1 cellular context compared by ENCODE assay signal in genomic region chr19:18278521-18279265, GRCh38.
A peak's percentile ranks its signal among the peaks of the same experiment; 100 is the strongest.
TF ChIP-seq lines count a peak whose summit lies in the region.

No MANE protein-coding gene starts in this region.

TF ChIP-seq in HepG2, 621 proteins besides CTCF, POLR2A, EP300 and RAD21 (continued from another document and continues in another):
- no peak for TF ChIP-seq AKNA (CRISPR knock-in tag; IDR thresholded peaks at IDR 0.05; ENCODE audit: borderline replicate concordance)
- no peak for TF ChIP-seq ZNF569 (CRISPR knock-in tag; IDR thresholded peaks at IDR 0.05; ENCODE audit: borderline replicate concordance)
- TF ChIP-seq SAP130 (CRISPR knock-in tag; IDR thresholded peaks at IDR 0.05; ENCODE audit: low read depth): no peak
- TF ChIP-seq, protein P1, sequence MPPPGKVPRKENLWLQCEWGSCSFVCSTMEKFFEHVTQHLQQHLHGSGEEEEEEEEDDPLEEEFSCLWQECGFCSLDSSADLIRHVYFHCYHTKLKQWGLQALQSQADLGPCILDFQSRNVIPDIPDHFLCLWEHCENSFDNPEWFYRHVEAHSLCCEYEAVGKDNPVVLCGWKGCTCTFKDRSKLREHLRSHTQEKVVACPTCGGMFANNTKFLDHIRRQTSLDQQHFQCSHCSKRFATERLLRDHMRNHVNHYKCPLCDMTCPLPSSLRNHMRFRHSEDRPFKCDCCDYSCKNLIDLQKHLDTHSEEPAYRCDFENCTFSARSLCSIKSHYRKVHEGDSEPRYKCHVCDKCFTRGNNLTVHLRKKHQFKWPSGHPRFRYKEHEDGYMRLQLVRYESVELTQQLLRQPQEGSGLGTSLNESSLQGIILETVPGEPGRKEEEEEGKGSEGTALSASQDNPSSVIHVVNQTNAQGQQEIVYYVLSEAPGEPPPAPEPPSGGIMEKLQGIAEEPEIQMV (CRISPR knock-in tag; IDR thresholded peaks at IDR 0.05; ENCODE audit: low read depth): no peak
- peak; percentile 95 for TF ChIP-seq ZNF629 (CRISPR knock-in tag; conservative IDR thresholded peaks at IDR 0.05)
- TF ChIP-seq MED1 (CRISPR knock-in tag; IDR thresholded peaks at IDR 0.05): no peak
- TF ChIP-seq MAF1 (CRISPR knock-in tag; IDR thresholded peaks at IDR 0.05; ENCODE audit: borderline replicate concordance): no peak
- TF ChIP-seq IRF1 (CRISPR knock-in tag; IDR thresholded peaks at IDR 0.05; ENCODE audit: low read depth): no peak
- no peak for TF ChIP-seq RARG (CRISPR knock-in tag; IDR thresholded peaks at IDR 0.05; ENCODE audit: low read depth)
- TF ChIP-seq HOMEZ (CRISPR knock-in tag; IDR thresholded peaks at IDR 0.05; ENCODE audit: low read depth): no peak
- TF ChIP-seq NFE2L2 (IDR thresholded peaks at IDR 0.05; ENCODE audit: low read length): no peak
- TF ChIP-seq MNT (IDR thresholded peaks at IDR 0.05): no peak
- no peak for TF ChIP-seq ZNF547 (CRISPR knock-in tag; IDR thresholded peaks at IDR 0.05)
- 0 out of 2 replicates have a peak, but pooled peaks have one; percentile 39 for TF ChIP-seq EED (CRISPR knock-in tag; IDR thresholded peaks at IDR 0.05)
- peak; percentile 27; the same call in 1 of the 2 replicates for TF ChIP-seq STAG1 (CRISPR knock-in tag; IDR thresholded peaks at IDR 0.05)
- 0 out of 2 replicates have a peak, but pooled peaks have one; percentile 40 for TF ChIP-seq TARDBP (CRISPR knock-in tag; IDR thresholded peaks at IDR 0.05)
- no peak for TF ChIP-seq CEBPG (CRISPR knock-in tag; IDR thresholded peaks at IDR 0.05)
- TF ChIP-seq, protein P2, sequence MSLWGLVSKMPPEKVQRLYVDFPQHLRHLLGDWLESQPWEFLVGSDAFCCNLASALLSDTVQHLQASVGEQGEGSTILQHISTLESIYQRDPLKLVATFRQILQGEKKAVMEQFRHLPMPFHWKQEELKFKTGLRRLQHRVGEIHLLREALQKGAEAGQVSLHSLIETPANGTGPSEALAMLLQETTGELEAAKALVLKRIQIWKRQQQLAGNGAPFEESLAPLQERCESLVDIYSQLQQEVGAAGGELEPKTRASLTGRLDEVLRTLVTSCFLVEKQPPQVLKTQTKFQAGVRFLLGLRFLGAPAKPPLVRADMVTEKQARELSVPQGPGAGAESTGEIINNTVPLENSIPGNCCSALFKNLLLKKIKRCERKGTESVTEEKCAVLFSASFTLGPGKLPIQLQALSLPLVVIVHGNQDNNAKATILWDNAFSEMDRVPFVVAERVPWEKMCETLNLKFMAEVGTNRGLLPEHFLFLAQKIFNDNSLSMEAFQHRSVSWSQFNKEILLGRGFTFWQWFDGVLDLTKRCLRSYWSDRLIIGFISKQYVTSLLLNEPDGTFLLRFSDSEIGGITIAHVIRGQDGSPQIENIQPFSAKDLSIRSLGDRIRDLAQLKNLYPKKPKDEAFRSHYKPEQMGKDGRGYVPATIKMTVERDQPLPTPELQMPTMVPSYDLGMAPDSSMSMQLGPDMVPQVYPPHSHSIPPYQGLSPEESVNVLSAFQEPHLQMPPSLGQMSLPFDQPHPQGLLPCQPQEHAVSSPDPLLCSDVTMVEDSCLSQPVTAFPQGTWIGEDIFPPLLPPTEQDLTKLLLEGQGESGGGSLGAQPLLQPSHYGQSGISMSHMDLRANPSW (CRISPR knock-in tag; IDR thresholded peaks at IDR 0.05; ENCODE audit: borderline replicate concordance): 0 out of 2 replicates have a peak, but pooled peaks have one; percentile 0
- TF ChIP-seq ZMYM3 (CRISPR knock-in tag; IDR thresholded peaks at IDR 0.05): peak; percentile 87
- no peak for TF ChIP-seq ZNF251 (CRISPR knock-in tag; IDR thresholded peaks at IDR 0.05)
- TF ChIP-seq ATF7 (IDR thresholded peaks at IDR 0.05): no peak
- TF ChIP-seq ATF7 (CRISPR knock-in tag; IDR thresholded peaks at IDR 0.05): no peak
- peak; percentile 37; the same call in 1 of the 2 replicates for TF ChIP-seq ZNF510 (CRISPR knock-in tag; IDR thresholded peaks at IDR 0.05; ENCODE audit: low read depth)
- TF ChIP-seq ZNF556 (CRISPR knock-in tag; IDR thresholded peaks at IDR 0.05; ENCODE audit: borderline replicate concordance): 0 out of 2 replicates have a peak, but pooled peaks have one; percentile 5
- peak; percentile 16; the same call in 1 of the 2 replicates for TF ChIP-seq SPEN (CRISPR knock-in tag; IDR thresholded peaks at IDR 0.05; ENCODE audit: low read depth)
- no peak for TF ChIP-seq ZSCAN30 (CRISPR knock-in tag; IDR thresholded peaks at IDR 0.05)
- no peak for TF ChIP-seq FOXK2 (IDR thresholded peaks at IDR 0.05)
- 0 out of 2 replicates have a peak, but pooled peaks have one; percentile 10 for TF ChIP-seq AKAP8 (CRISPR knock-in tag; IDR thresholded peaks at IDR 0.05)
- 0 out of 2 replicates have a peak, but pooled peaks have one; percentile 8 for TF ChIP-seq ZMYM4 (CRISPR knock-in tag; IDR thresholded peaks at IDR 0.05)
- no peak for TF ChIP-seq KLF11 (CRISPR knock-in tag; IDR thresholded peaks at IDR 0.05)
- TF ChIP-seq KDM4B (CRISPR knock-in tag; IDR thresholded peaks at IDR 0.05): no peak
- no peak for TF ChIP-seq NFKBIZ (CRISPR knock-in tag; IDR thresholded peaks at IDR 0.05)
- TF ChIP-seq HDAC1 (CRISPR knock-in tag; IDR thresholded peaks at IDR 0.05): peak; percentile 48; the same call in 1 of the 2 replicates
- TF ChIP-seq ZNF350 (CRISPR knock-in tag; IDR thresholded peaks at IDR 0.05; ENCODE audit: borderline replicate concordance, low read depth): peak; percentile 13; the same call in 1 of the 2 replicates
- no peak for TF ChIP-seq ZNF143 (CRISPR knock-in tag; IDR thresholded peaks at IDR 0.05)
- TF ChIP-seq ZFP36 (IDR thresholded peaks at IDR 0.05; ENCODE audit: borderline replicate concordance, low read depth, low read length, partially characterized antibody): peak; percentile 67
- no peak for TF ChIP-seq POGK (CRISPR knock-in tag; conservative IDR thresholded peaks at IDR 0.05)
- TF ChIP-seq ONECUT2 (CRISPR knock-in tag; IDR thresholded peaks at IDR 0.05): no peak
- no peak for TF ChIP-seq ATRX (CRISPR knock-in tag; IDR thresholded peaks at IDR 0.05; ENCODE audit: borderline replicate concordance)
- 0 out of 2 replicates have a peak, but pooled peaks have one; percentile 10 for TF ChIP-seq ETV5 (CRISPR knock-in tag; IDR thresholded peaks at IDR 0.05; ENCODE audit: borderline replicate concordance)
- 0 out of 2 replicates have a peak, but pooled peaks have one; percentile 10 for TF ChIP-seq SAFB2 (CRISPR knock-in tag; IDR thresholded peaks at IDR 0.05; ENCODE audit: borderline replicate concordance, low read depth)
- TF ChIP-seq MAX (IDR thresholded peaks at IDR 0.05): no peak
- TF ChIP-seq FOXP4 (CRISPR knock-in tag; IDR thresholded peaks at IDR 0.05): no peak
- peak; percentile 32; the same call in 1 of the 2 replicates for TF ChIP-seq TBX2 (CRISPR knock-in tag; IDR thresholded peaks at IDR 0.05; ENCODE audit: borderline replicate concordance)
- no peak for TF ChIP-seq ZMAT3 (CRISPR knock-in tag; conservative IDR thresholded peaks at IDR 0.05)
- no peak for TF ChIP-seq MAFK (conservative IDR thresholded peaks at IDR 0.05 in 1 of 2, IDR thresholded peaks at IDR 0.05 in 1 of 2; ENCODE audit: low read length in 2 of 2)
- no peak for TF ChIP-seq EHMT2 (IDR thresholded peaks at IDR 0.05; ENCODE audit: borderline replicate concordance, low read depth, low read length)
- no peak for TF ChIP-seq HNRNPK (IDR thresholded peaks at IDR 0.05; ENCODE audit: low read depth, low read length, poor library complexity, severe bottlenecking)
- no peak for TF ChIP-seq NR2C2 (CRISPR knock-in tag; IDR thresholded peaks at IDR 0.05; ENCODE audit: borderline replicate concordance)
- no peak for TF ChIP-seq SP2 (CRISPR knock-in tag; IDR thresholded peaks at IDR 0.05)
- TF ChIP-seq RFXAP (CRISPR knock-in tag; IDR thresholded peaks at IDR 0.05; ENCODE audit: borderline replicate concordance): 0 out of 2 replicates have a peak, but pooled peaks have one; percentile 6
- TF ChIP-seq REPIN1 (CRISPR knock-in tag; IDR thresholded peaks at IDR 0.05; ENCODE audit: borderline replicate concordance, low read depth): 0 out of 2 replicates have a peak, but pooled peaks have one; percentile 23
